ENCODE assay signal across 14 cellular contexts in genomic region chr14:95548328-95548929, GRCh38.
"Had no signal": no experiment of that assay in that cellular context is flagged by ENCODE, and none has a peak within 500 bp of the region (broad histone marks: within the 10 kb centered on the region; RNA-seq: fewer than 3 reads in every experiment).

No MANE protein-coding gene starts in this region.

- H3K27me3 ChIP-seq: ascending aorta, ovary, upper lobe of right lung had no signal

- H3K4me3 ChIP-seq: ascending aorta, lung, ovary, upper lobe of right lung had no signal

- H3K27me3 Mint-ChIP-seq: activated CD4-positive, alpha-beta memory T cell treated with anti-CD3 and anti-CD28 coated beads, Interleukin-2, amount 10 ng/mL, durations not matched to agents 7 days and 5 days; activated CD4-positive, alpha-beta T cell treated with anti-CD3 and anti-CD28 coated beads for 36 hours; activated naive CD8-positive, alpha-beta T cell treated with anti-CD3 and anti-CD28 coated beads, Interleukin-2, amount 10 ng/mL, durations not matched to agents 7 days and 5 days; T-cell had no signal

- H3K9me3 Mint-ChIP-seq: activated CD4-positive, alpha-beta memory T cell treated with anti-CD3 and anti-CD28 coated beads, Interleukin-2, amount 10 ng/mL, durations not matched to agents 7 days and 5 days; activated naive CD8-positive, alpha-beta T cell treated with anti-CD3 and anti-CD28 coated beads, Interleukin-2, amount 10 ng/mL, durations not matched to agents 7 days and 5 days; T-cell had no signal

- DNase-seq: activated CD4-positive, alpha-beta memory T cell treated with anti-CD3 and anti-CD28 coated beads, Interleukin-2, amount 10 ng/mL, durations not matched to agents 7 days and 5 days; activated CD4-positive, alpha-beta T cell treated with anti-CD3 and anti-CD28 coated beads for 36 hours; activated CD8-positive, alpha-beta memory T cell treated with anti-CD3 and anti-CD28 coated beads, Interleukin-2, amount 50 U/mL, for 4 hours; activated naive CD8-positive, alpha-beta T cell treated with anti-CD3 and anti-CD28 coated beads, Interleukin-2, amount 10 ng/mL, durations not matched to agents 7 days and 5 days; central memory CD4-positive, alpha-beta T cell; left colon; ovary; stimulated activated CD4-positive, alpha-beta T cell treated with anti-CD3 and anti-CD28 coated beads, Interleukin-12 subunit alpha, Interleukin-12 subunit beta, amount 100 ng/mL, for 4 hours; stimulated activated naive CD4-positive, alpha-beta T cell; T-cell had no signal

- H3K4me1 ChIP-seq: upper lobe of right lung had no signal

- ATAC-seq: activated CD4-positive, alpha-beta T cell treated with anti-CD3 and anti-CD28 coated beads for 36 hours; esophagus mucosa; left colon; T-cell had no signal

- H3K4me3 Mint-ChIP-seq: activated CD4-positive, alpha-beta memory T cell treated with anti-CD3 and anti-CD28 coated beads, Interleukin-2, amount 10 ng/mL, durations not matched to agents 7 days and 5 days; activated CD4-positive, alpha-beta T cell treated with anti-CD3 and anti-CD28 coated beads for 36 hours; activated naive CD8-positive, alpha-beta T cell treated with anti-CD3 and anti-CD28 coated beads, Interleukin-2, amount 10 ng/mL, durations not matched to agents 7 days and 5 days; T-cell had no signal

- H3K27ac Mint-ChIP-seq: activated CD4-positive, alpha-beta memory T cell treated with anti-CD3 and anti-CD28 coated beads, Interleukin-2, amount 10 ng/mL, durations not matched to agents 7 days and 5 days; activated CD4-positive, alpha-beta T cell treated with anti-CD3 and anti-CD28 coated beads for 36 hours; activated naive CD8-positive, alpha-beta T cell treated with anti-CD3 and anti-CD28 coated beads, Interleukin-2, amount 10 ng/mL, durations not matched to agents 7 days and 5 days; T-cell had no signal

- H3K9me3 ChIP-seq: ascending aorta, ovary, upper lobe of right lung had no signal

- H3K36me3 ChIP-seq: ovary had no signal

- H3K27ac ChIP-seq: ovary, upper lobe of right lung had no signal
